In the genomic region with DNA sequence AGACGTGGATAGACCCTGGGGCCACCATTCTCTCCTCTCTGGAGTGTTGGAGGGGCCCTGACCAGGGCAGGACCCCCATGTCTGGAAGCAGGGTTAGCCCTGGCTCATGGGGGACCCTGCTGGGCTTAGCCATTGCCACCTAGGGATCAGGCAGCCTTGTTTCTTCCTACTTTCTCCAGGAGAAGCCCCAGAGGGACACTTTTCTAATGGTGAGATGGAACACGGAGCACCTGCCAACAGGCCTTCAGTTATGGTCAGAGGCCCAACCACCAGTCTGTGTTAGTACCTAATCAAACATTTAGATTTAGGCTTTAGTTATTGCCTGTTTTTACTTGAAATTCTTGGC, we compare ENCODE assay signal across 20 cellular contexts. TPM values are rescaled to one million over a fixed set of nuclear protein-coding genes. Genes with fewer than 3 reads are reported as not detected.
DNase-seq lines count a peak whose midpoint lies in the region; ATAC-seq and TF ChIP-seq lines count a peak whose summit lies in the region.
"Had no signal": no experiment of that assay in that cellular context is flagged by ENCODE, and none has a peak within 500 bp of the region (broad histone marks: within the 10 kb centered on the region; RNA-seq: fewer than 3 reads in every experiment).

No MANE protein-coding gene starts in this region.

- no peak overlapping the region for H3K4me3 ChIP-seq in SU-DHL-6 (ENCODE audit: insufficient read depth, low read length, poor library complexity, severe bottlenecking)
- H3K4me3 ChIP-seq in naive thymus-derived CD4-positive, alpha-beta T cell (ENCODE audit: low read length) = no peak overlapping the region
- no peak overlapping the region for H3K4me3 ChIP-seq in heart right ventricle
- no peak overlapping the region for H3K4me3 ChIP-seq in H7 (ENCODE audit: insufficient read depth, low read depth, low read length)
- H3K4me3 ChIP-seq: HAP-1, PC-9, sigmoid colon, SJSA1 had no signal

- POLR2A ChIA-PET in CD4-positive, alpha-beta T cell (lab: Charles Lee) = no interaction called here
- POLR2A ChIA-PET in naive thymus-derived CD4-positive, alpha-beta T cell (lab: Charles Lee) = no interaction called here

- H3K36me3 ChIP-seq in SU-DHL-6 (ENCODE audit: low read length) = no peaks in the 10 kb centered on the region
- H3K36me3 ChIP-seq in naive thymus-derived CD4-positive, alpha-beta T cell (ENCODE audit: control insufficient read depth in 2 of 3, insufficient read depth in 3 of 3, low read length in 3 of 3) = peaks cover 0 to 34% (median 12%) of the 10 kb centered on the region in 3 experiments
- H3K36me3 ChIP-seq in heart right ventricle = peaks cover 0 to 59% (median 22%) of the 10 kb centered on the region in 9 donors
- peaks cover 15% of the 10 kb centered on the region for H3K36me3 ChIP-seq in H7 (replicated peaks; ENCODE audit: control insufficient read depth, insufficient read depth, low read length)

- 0 out of 2 replicates have a peak, but pooled peaks cover 7% of the 10 kb centered on the region for H3F3A ChIP-seq in SU-DHL-6 (ENCODE audit: insufficient read depth)

- peak overlapping the region; percentile 91 for H3K27ac Mint-ChIP-seq in CD4-positive, alpha-beta T cell
- peak overlapping the region in 6 of 9 donors; percentile 19 to 93 (median 48) for H3K27ac Mint-ChIP-seq in naive thymus-derived CD4-positive, alpha-beta T cell

- H3K9ac ChIP-seq in SU-DHL-6 (ENCODE audit: low read length) = no peak overlapping the region

- peak overlapping the region; percentile 64 for H3K4me2 ChIP-seq in SU-DHL-6 (ENCODE audit: low read depth, low read length, poor library complexity, severe bottlenecking)

- H3K27ac ChIP-seq in 22Rv1 (peak overlapping the region; percentile 93), SU-DHL-6 (ENCODE audit: low read depth, low read length) (no peak overlapping the region), heart right ventricle (no peak overlapping the region)
- no peak overlapping the region for H3K27ac ChIP-seq in CD4-positive, alpha-beta T cell (ENCODE audit: low read depth, low read length)
- H3K27ac ChIP-seq in naive thymus-derived CD4-positive, alpha-beta T cell (ENCODE audit: low read depth, low read length) = no peak overlapping the region
- H3K27ac ChIP-seq: PC-9, SJSA1 had no signal

- no peak overlapping the region for H2AFZ ChIP-seq in SU-DHL-6 (ENCODE audit: low read depth, low read length, severe bottlenecking)
- H2AFZ ChIP-seq: PC-9 had no signal

- H3K4me1 ChIP-seq in naive thymus-derived CD4-positive, alpha-beta T cell (ENCODE audit: control insufficient read depth in 2 of 2, insufficient read depth in 2 of 2, low read length in 2 of 2) = peaks cover 18 to 24% of the 10 kb centered on the region in 2 donors
- peaks cover 20 to 38% (median 33%) of the 10 kb centered on the region in 9 donors for H3K4me1 ChIP-seq in heart right ventricle

- no peak overlapping the region for H3K4me3 Mint-ChIP-seq in CD4-positive, alpha-beta T cell
- peak overlapping the region in 5 of 10 donors; percentile 9 to 91 (median 38) for H3K4me3 Mint-ChIP-seq in naive thymus-derived CD4-positive, alpha-beta T cell

- H3K9me3 ChIP-seq in CD4-positive, alpha-beta T cell (ENCODE audit: control insufficient read depth, low read length) = no peaks in the 10 kb centered on the region
- no peaks in the 10 kb centered on the region for H3K9me3 ChIP-seq in SU-DHL-6 (ENCODE audit: insufficient read depth, low read length)
- no peaks in the 10 kb centered on the region for H3K9me3 ChIP-seq in naive thymus-derived CD4-positive, alpha-beta T cell (ENCODE audit: control insufficient read depth in 2 of 3, low read length in 3 of 3)
- no peaks in the 10 kb centered on the region for H3K9me3 ChIP-seq in heart right ventricle
- H3K9me3 ChIP-seq: HAP-1, sigmoid colon, SJSA1 had no signal

- no peak for ATAC-seq in CD4-positive, alpha-beta T cell (ENCODE audit: poor library complexity)
- ATAC-seq in naive thymus-derived CD4-positive, alpha-beta T cell = no peak
- no peak for ATAC-seq in heart right ventricle

- TF ChIP-seq CTCF in 22Rv1 (IDR thresholded peaks at IDR 0.05) (no peak), SU-DHL-6 (IDR thresholded peaks at IDR 0.05; ENCODE audit: insufficient read depth, low read length, poor library complexity, severe bottlenecking) (no peak), heart right ventricle (IDR thresholded peaks at IDR 0.05) (no peak)
- TF ChIP-seq CTCF in CD4-positive, alpha-beta T cell (IDR thresholded peaks at IDR 0.05) = no peak

- no peaks in the 10 kb centered on the region for H3K27me3 Mint-ChIP-seq in CD4-positive, alpha-beta T cell
- H3K27me3 Mint-ChIP-seq in naive thymus-derived CD4-positive, alpha-beta T cell = no peaks in the 10 kb centered on the region

- peaks cover 38% of the 10 kb centered on the region for H3K4me1 Mint-ChIP-seq in CD4-positive, alpha-beta T cell (ENCODE audit: low read depth)
- peaks cover 19 to 45% (median 38%) of the 10 kb centered on the region in 7 donors for H3K4me1 Mint-ChIP-seq in naive thymus-derived CD4-positive, alpha-beta T cell

- DNase-seq in CD4-positive, alpha-beta T cell = no peak
- DNase-seq in naive thymus-derived CD4-positive, alpha-beta T cell = no peak
- DNase-seq in heart right ventricle (no peak), H7 (no peak), SIG-M5 (lab: John Stamatoyannopoulos, UW) (no peak)
- DNase-seq: activated gamma-delta T cell treated with Interleukin-2 at 50 U/mL for 16 hours; aorta; central memory CD4-positive, alpha-beta T cell; COR-L47; NCI-H187 treated with DMSO at 0.1 percent for 48 hours; NCI-H345; PC-9; posterior cingulate gyrus; sigmoid colon; T-helper 9 cell had no signal

- H3K36me3 Mint-ChIP-seq in CD4-positive, alpha-beta T cell (ENCODE audit: low read depth) = peaks cover 70% of the 10 kb centered on the region
- peaks cover 2 to 20% (median 10%) of the 10 kb centered on the region in 5 donors for H3K36me3 Mint-ChIP-seq in naive thymus-derived CD4-positive, alpha-beta T cell

- H4K20me1 ChIP-seq in SU-DHL-6 (ENCODE audit: low read depth, low read length) = no peaks in the 10 kb centered on the region

- WGBS in heart right ventricle, 2 donors = 87 to 89% methylated on average over 2 of the region's 2 CpGs

- H3K9me3 Mint-ChIP-seq in CD4-positive, alpha-beta T cell = no peaks in the 10 kb centered on the region
- no peaks in the 10 kb centered on the region for H3K9me3 Mint-ChIP-seq in naive thymus-derived CD4-positive, alpha-beta T cell

- CTCF ChIA-PET in CD4-positive, alpha-beta T cell (lab: Charles Lee) = no interaction called here
- CTCF ChIA-PET in naive thymus-derived CD4-positive, alpha-beta T cell (lab: Charles Lee) = no interaction called here

- intact Hi-C loops in CD4-positive, alpha-beta T cell (cut with DNase I, micrococcal nuclease) = loop anchor here (5.0 to 10.0 kb wide), 3 partner anchors 267 to 345 kb away; partner anchors contain the start of gene ESS2 (in 1 of the 2)
- intact Hi-C loops in naive thymus-derived CD4-positive, alpha-beta T cell (cut with micrococcal nuclease) = loop anchor here in 1 of 2 donors (5.0 kb wide), 1 partner anchor 327 kb away; the partner anchor contains the start of gene DGCR2
- intact Hi-C loops in heart right ventricle (cut with DNase I) = loop anchor here in 2 of 10 donors (5.0 to 10.0 kb wide), 2 partner anchors 155 to 157 kb away; partner anchors contain the start of gene CLTCL1 (in 2 of the 2)

- H3K9me2 ChIP-seq in SU-DHL-6 (replicated peaks; ENCODE audit: insufficient read depth, low read length) = no peaks in the 10 kb centered on the region

- H3K27me3 ChIP-seq in CD4-positive, alpha-beta T cell (ENCODE audit: control insufficient read depth, insufficient read depth, low read length) = no peaks in the 10 kb centered on the region
- H3K27me3 ChIP-seq in SU-DHL-6 (ENCODE audit: low read length) (no peaks in the 10 kb centered on the region), heart right ventricle (no peaks in the 10 kb centered on the region), H7 (ENCODE audit: control insufficient read depth, insufficient read depth, low read length) (no peaks in the 10 kb centered on the region)
- H3K27me3 ChIP-seq in naive thymus-derived CD4-positive, alpha-beta T cell (ENCODE audit: control insufficient read depth in 2 of 2, insufficient read depth in 2 of 2, low read length in 2 of 2) = no peaks in the 10 kb centered on the region
- H3K27me3 ChIP-seq: dorsolateral prefrontal cortex, sigmoid colon, SJSA1 had no signal

- peaks cover 35% of the 10 kb centered on the region for H3K79me2 ChIP-seq in SU-DHL-6 (ENCODE audit: insufficient read depth, low read length)

RNA-seq across cellular contexts. Expression of gene C22orf39, which starts 1.9 kb away (rescaled TPM):
- 10 to 100 TPM; 30.2 to 32.6 TPM for total RNA-seq in CD4-positive, alpha-beta T cell
- 10 to 100 TPM; 34.2 to 44.9 (median 36.8) TPM for total RNA-seq in naive thymus-derived CD4-positive, alpha-beta T cell
- polyA plus RNA-seq in naive thymus-derived CD4-positive, alpha-beta T cell = 10 to 100 TPM; 51.8 to 58.0 TPM
- total RNA-seq in heart right ventricle = 100 to 1,000 TPM in 1 of 10 donors, 10 to 100 TPM in 9; 47.7 to 123 (median 66.2) TPM
- 10 to 100 TPM; 41.7 to 42.3 TPM for polyA plus RNA-seq in heart right ventricle
- total RNA-seq in H7 (2014; rRNA removed; shearing (Covaris generic)) = 42.3 and 45.3 TPM in 2 replicates

RNA-seq across cellular contexts. Expression of gene MRPL40, which starts 17.1 kb away (rescaled TPM):
- total RNA-seq in CD4-positive, alpha-beta T cell = 10 to 100 TPM; 10.7 to 11.3 TPM
- total RNA-seq in naive thymus-derived CD4-positive, alpha-beta T cell = 10 to 100 TPM; 11.5 to 21.2 (median 17.0) TPM
- 10 to 100 TPM; 65.3 to 72.1 TPM for polyA plus RNA-seq in naive thymus-derived CD4-positive, alpha-beta T cell
- 10 to 100 TPM; 49.2 to 89.9 (median 54.9) TPM for total RNA-seq in heart right ventricle
- 100 to 1,000 TPM in 1 of 2 donors, 10 to 100 TPM in 1; 57.8 to 117 TPM for polyA plus RNA-seq in heart right ventricle
- total RNA-seq in H7 (2014; rRNA removed; shearing (Covaris generic)) = 20.1 and 20.2 TPM in 2 replicates

RNA-seq across cellular contexts. Expression of gene HIRA, which starts 17.9 kb away (rescaled TPM):
- 10 to 100 TPM; 15.2 to 15.5 TPM for total RNA-seq in CD4-positive, alpha-beta T cell
- total RNA-seq in naive thymus-derived CD4-positive, alpha-beta T cell = 10 to 100 TPM; 21.2 to 42.3 (median 29.2) TPM
- 1 to 10 TPM; 2.8 to 4.9 TPM for polyA plus RNA-seq in naive thymus-derived CD4-positive, alpha-beta T cell
- total RNA-seq in heart right ventricle = 10 to 100 TPM; 11.4 to 23.2 (median 18.3) TPM
- polyA plus RNA-seq in heart right ventricle = 10 to 100 TPM in 1 of 2 donors, 1 to 10 TPM in 1; 3.1 to 10.8 TPM
- 28.8 and 31.4 TPM in 2 replicates for total RNA-seq in H7 (2014; rRNA removed; shearing (Covaris generic))

RNA-seq across cellular contexts. Expression of gene UFD1, which starts 29.6 kb away (rescaled TPM):
- 10 to 100 TPM; 68.5 to 77.4 TPM for total RNA-seq in CD4-positive, alpha-beta T cell
- 10 to 100 TPM; 46.8 to 84.8 (median 66.9) TPM for total RNA-seq in naive thymus-derived CD4-positive, alpha-beta T cell
- 10 to 100 TPM; 78.7 to 87.8 TPM for polyA plus RNA-seq in naive thymus-derived CD4-positive, alpha-beta T cell
- 10 to 100 TPM; 31.5 to 63.8 (median 43.3) TPM for total RNA-seq in heart right ventricle
- 10 to 100 TPM; 55.3 to 79.4 TPM for polyA plus RNA-seq in heart right ventricle
- 48.6 and 61.3 TPM in 2 replicates for total RNA-seq in H7 (2014; rRNA removed; shearing (Covaris generic))

RNA-seq across cellular contexts. Expression of gene CDC45, which starts 30.3 kb away (rescaled TPM):
- total RNA-seq in CD4-positive, alpha-beta T cell = under 1 TPM; 0.75 to 0.82 TPM
- total RNA-seq in naive thymus-derived CD4-positive, alpha-beta T cell = 10 to 100 TPM in 1 of 5 experiments, 1 to 10 TPM in 1, under 1 TPM in 3; 0.35 to 57.7 (median 0.85) TPM
- polyA plus RNA-seq in naive thymus-derived CD4-positive, alpha-beta T cell = 1 to 10 TPM in 1 of 2 donors, under 1 TPM in 1; 0.45 to 1.7 TPM
- 1 to 10 TPM in 2 of 10 donors, under 1 TPM in 4, not detected in 4; 0.21 to 3.4 (median 0.69) TPM for total RNA-seq in heart right ventricle
- under 1 TPM; 0.15 to 0.54 TPM for polyA plus RNA-seq in heart right ventricle
- total RNA-seq in H7 (2014; rRNA removed; shearing (Covaris generic)) = 35.8 and 36.8 TPM in 2 replicates
